Comparison of ENCODE assay signal across 1 cellular context in the genomic region with DNA sequence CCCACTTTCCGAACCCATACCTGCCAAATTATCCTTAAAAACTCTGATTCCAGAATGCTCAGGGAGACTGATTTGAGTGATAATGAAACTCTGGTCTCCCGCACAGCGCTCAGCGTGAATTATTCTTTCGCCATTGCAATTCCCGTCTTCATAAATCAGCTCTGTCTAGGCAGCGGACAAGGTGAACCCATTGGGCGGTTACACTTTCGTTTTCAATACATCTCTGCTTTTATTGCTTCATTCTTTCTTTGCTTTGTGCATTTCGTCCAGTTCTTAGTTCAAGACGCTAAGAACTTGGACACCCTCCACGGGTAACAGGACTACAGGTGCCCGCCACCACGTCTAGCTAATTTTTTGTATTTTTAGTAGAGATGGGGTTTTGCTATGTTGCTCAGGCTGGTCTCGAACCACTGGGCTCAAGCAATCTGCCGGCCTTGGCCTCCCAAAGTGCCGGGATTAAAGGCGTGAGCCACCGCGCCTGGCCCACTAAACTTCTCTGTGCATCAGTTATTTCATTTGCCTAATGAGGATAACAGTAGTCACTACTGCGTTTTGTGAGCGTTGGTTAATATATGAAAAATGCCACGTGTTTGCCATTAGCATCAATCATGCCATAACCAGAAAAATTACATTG.
TF ChIP-seq lines count a peak whose summit lies in the region.

No MANE protein-coding gene starts in this region.

TF ChIP-seq in K562, 482 proteins besides CTCF, POLR2A, EP300 and RAD21:
- TF ChIP-seq MBD1 (CRISPR knock-in tag; IDR thresholded peaks at IDR 0.05) (0 out of 2 replicates have a peak, but pooled peaks have one; percentile 20), HDAC3 (IDR thresholded peaks at IDR 0.05; ENCODE audit: borderline replicate concordance, partially characterized antibody) (no peak)
